In genomic region chr7:93147358-93147757, GRCh38 we compare ENCODE assay signal across 2 cellular contexts.
TF ChIP-seq lines count a peak whose summit lies in the region.

No MANE protein-coding gene starts in this region.

TF ChIP-seq in liver, 16 proteins besides CTCF, POLR2A, EP300 and RAD21:
- TF ChIP-seq EGR1 (IDR thresholded peaks at IDR 0.05; ENCODE audit: low read depth in 2 of 2) (no peak), NR2F2 (IDR thresholded peaks at IDR 0.05) (no peak), TAF1 (conservative IDR thresholded peaks at IDR 0.05) (no peak), FOXA2 (IDR thresholded peaks at IDR 0.05) (no peak), YY1 (IDR thresholded peaks at IDR 0.05) (no peak), HNF4A (conservative IDR thresholded peaks at IDR 0.05) (no peak), HNF4G (IDR thresholded peaks at IDR 0.05) (no peak), FOXA1 (IDR thresholded peaks at IDR 0.05) (no peak), SP1 (IDR thresholded peaks at IDR 0.05) (no peak), JUND (IDR thresholded peaks at IDR 0.05) (no peak)
- TF ChIP-seq, protein P1, sequence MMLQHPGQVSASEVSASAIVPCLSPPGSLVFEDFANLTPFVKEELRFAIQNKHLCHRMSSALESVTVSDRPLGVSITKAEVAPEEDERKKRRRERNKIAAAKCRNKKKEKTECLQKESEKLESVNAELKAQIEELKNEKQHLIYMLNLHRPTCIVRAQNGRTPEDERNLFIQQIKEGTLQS (IDR thresholded peaks at IDR 0.05): no peak
- TF ChIP-seq, protein P2, sequence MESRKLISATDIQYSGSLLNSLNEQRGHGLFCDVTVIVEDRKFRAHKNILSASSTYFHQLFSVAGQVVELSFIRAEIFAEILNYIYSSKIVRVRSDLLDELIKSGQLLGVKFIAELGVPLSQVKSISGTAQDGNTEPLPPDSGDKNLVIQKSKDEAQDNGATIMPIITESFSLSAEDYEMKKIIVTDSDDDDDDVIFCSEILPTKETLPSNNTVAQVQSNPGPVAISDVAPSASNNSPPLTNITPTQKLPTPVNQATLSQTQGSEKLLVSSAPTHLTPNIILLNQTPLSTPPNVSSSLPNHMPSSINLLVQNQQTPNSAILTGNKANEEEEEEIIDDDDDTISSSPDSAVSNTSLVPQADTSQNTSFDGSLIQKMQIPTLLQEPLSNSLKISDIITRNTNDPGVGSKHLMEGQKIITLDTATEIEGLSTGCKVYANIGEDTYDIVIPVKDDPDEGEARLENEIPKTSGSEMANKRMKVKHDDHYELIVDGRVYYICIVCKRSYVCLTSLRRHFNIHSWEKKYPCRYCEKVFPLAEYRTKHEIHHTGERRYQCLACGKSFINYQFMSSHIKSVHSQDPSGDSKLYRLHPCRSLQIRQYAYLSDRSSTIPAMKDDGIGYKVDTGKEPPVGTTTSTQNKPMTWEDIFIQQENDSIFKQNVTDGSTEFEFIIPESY (IDR thresholded peaks at IDR 0.05): no peak

TF ChIP-seq in HepG2, 621 proteins besides CTCF, POLR2A, EP300 and RAD21:
- TF ChIP-seq TRIM24 (CRISPR knock-in tag; IDR thresholded peaks at IDR 0.05) (no peak), ZNF382 (CRISPR knock-in tag; IDR thresholded peaks at IDR 0.05; ENCODE audit: borderline replicate concordance) (no peak), BCL3 (CRISPR knock-in tag; IDR thresholded peaks at IDR 0.05) (no peak), CEBPB (IDR thresholded peaks at IDR 0.05; ENCODE audit: borderline replicate concordance, low read depth, low read length) (no peak), ARID3A (IDR thresholded peaks at IDR 0.05; ENCODE audit: low read depth, low read length) (no peak), NFYB (CRISPR knock-in tag; IDR thresholded peaks at IDR 0.05) (no peak), MAX (IDR thresholded peaks at IDR 0.05) (no peak), NCOA2 (CRISPR knock-in tag; IDR thresholded peaks at IDR 0.05) (no peak), ZNF101 (CRISPR knock-in tag; IDR thresholded peaks at IDR 0.05; ENCODE audit: borderline replicate concordance, low read depth) (no peak), ZNF713 (CRISPR knock-in tag; IDR thresholded peaks at IDR 0.05) (no peak), CHCHD3 (CRISPR knock-in tag; IDR thresholded peaks at IDR 0.05) (no peak), ELK4 (CRISPR knock-in tag; IDR thresholded peaks at IDR 0.05; ENCODE audit: borderline replicate concordance) (no peak), ZSCAN21 (CRISPR knock-in tag; IDR thresholded peaks at IDR 0.05; ENCODE audit: borderline replicate concordance) (no peak), ZNF383 (CRISPR knock-in tag; IDR thresholded peaks at IDR 0.05; ENCODE audit: borderline replicate concordance) (no peak), MXD4 (CRISPR knock-in tag; IDR thresholded peaks at IDR 0.05) (no peak), GABPA (IDR thresholded peaks at IDR 0.05; ENCODE audit: low read depth, low read length) (no peak), GABPA (CRISPR knock-in tag; IDR thresholded peaks at IDR 0.05; ENCODE audit: low read depth) (no peak), ZBTB21 (CRISPR knock-in tag; IDR thresholded peaks at IDR 0.05) (no peak)
- TF ChIP-seq, protein P3, sequence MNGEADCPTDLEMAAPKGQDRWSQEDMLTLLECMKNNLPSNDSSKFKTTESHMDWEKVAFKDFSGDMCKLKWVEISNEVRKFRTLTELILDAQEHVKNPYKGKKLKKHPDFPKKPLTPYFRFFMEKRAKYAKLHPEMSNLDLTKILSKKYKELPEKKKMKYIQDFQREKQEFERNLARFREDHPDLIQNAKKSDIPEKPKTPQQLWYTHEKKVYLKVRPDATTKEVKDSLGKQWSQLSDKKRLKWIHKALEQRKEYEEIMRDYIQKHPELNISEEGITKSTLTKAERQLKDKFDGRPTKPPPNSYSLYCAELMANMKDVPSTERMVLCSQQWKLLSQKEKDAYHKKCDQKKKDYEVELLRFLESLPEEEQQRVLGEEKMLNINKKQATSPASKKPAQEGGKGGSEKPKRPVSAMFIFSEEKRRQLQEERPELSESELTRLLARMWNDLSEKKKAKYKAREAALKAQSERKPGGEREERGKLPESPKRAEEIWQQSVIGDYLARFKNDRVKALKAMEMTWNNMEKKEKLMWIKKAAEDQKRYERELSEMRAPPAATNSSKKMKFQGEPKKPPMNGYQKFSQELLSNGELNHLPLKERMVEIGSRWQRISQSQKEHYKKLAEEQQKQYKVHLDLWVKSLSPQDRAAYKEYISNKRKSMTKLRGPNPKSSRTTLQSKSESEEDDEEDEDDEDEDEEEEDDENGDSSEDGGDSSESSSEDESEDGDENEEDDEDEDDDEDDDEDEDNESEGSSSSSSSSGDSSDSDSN (CRISPR knock-in tag; IDR thresholded peaks at IDR 0.05): no peak
- TF ChIP-seq, protein P4, sequence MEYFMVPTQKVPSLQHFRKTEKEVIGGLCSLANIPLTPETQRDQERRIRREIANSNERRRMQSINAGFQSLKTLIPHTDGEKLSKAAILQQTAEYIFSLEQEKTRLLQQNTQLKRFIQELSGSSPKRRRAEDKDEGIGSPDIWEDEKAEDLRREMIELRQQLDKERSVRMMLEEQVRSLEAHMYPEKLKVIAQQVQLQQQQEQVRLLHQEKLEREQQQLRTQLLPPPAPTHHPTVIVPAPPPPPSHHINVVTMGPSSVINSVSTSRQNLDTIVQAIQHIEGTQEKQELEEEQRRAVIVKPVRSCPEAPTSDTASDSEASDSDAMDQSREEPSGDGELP (IDR thresholded peaks at IDR 0.05; ENCODE audit: borderline replicate concordance, low read depth): no peak
- TF ChIP-seq, protein P5, sequence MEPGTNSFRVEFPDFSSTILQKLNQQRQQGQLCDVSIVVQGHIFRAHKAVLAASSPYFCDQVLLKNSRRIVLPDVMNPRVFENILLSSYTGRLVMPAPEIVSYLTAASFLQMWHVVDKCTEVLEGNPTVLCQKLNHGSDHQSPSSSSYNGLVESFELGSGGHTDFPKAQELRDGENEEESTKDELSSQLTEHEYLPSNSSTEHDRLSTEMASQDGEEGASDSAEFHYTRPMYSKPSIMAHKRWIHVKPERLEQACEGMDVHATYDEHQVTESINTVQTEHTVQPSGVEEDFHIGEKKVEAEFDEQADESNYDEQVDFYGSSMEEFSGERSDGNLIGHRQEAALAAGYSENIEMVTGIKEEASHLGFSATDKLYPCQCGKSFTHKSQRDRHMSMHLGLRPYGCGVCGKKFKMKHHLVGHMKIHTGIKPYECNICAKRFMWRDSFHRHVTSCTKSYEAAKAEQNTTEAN (CRISPR knock-in tag; conservative IDR thresholded peaks at IDR 0.05): no peak
